ENCODE assay signal across 1 cellular context in the genomic region with DNA sequence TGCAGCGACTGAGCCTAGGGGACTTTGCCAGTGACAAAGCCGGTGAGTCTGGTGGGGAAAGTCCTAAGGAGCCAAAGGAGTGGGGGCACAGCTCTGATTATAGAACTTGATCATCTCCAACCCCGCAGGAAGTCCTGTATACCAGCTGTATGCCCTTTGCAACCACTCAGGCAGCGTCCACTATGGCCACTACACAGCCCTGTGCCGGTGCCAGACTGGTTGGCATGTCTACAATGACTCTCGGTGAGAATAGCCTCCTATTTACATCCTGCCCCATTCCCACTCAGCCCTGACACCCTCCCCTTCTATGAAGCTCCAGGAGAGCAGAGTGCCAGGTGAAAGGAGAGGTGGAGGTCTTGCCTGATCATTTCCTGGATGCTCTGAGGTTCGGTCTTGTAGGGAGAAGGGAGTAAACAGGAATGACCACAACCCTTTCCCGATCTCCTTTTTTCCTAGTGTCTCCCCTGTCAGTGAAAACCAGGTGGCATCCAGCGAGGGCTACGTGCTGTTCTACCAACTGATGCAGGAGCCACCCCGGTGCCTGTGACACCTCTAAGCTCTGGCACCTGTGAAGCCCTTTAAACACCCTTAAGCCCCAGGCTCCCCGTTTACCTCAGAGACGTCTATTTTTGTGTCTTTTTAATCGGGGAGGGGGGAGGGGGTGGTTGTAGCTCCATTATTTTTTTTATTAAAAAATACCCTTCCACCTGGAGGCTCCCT.
TF ChIP-seq lines count a peak whose summit lies in the region.

No MANE protein-coding gene starts in this region.

TF ChIP-seq in IMR-90, 13 proteins besides CTCF, POLR2A, EP300 and RAD21:
- no peak for TF ChIP-seq NFE2L2 (IDR thresholded peaks at IDR 0.05; ENCODE audit: low read depth, low read length)
- no peak for TF ChIP-seq MAFK (IDR thresholded peaks at IDR 0.05; ENCODE audit: low read depth, low read length)
- TF ChIP-seq CEBPB (IDR thresholded peaks at IDR 0.05; ENCODE audit: low read depth, low read length): no peak
- TF ChIP-seq RFX5 (IDR thresholded peaks at IDR 0.05; ENCODE audit: low read depth, low read length): no peak
- TF ChIP-seq CHD1 (IDR thresholded peaks at IDR 0.05; ENCODE audit: low read depth, low read length): no peak
- TF ChIP-seq, protein P1, sequence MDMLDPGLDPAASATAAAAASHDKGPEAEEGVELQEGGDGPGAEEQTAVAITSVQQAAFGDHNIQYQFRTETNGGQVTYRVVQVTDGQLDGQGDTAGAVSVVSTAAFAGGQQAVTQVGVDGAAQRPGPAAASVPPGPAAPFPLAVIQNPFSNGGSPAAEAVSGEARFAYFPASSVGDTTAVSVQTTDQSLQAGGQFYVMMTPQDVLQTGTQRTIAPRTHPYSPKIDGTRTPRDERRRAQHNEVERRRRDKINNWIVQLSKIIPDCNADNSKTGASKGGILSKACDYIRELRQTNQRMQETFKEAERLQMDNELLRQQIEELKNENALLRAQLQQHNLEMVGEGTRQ (IDR thresholded peaks at IDR 0.05; ENCODE audit: low read depth, low read length): no peak
